Comparison of ENCODE assay signal across 8 cellular contexts in the genomic region with DNA sequence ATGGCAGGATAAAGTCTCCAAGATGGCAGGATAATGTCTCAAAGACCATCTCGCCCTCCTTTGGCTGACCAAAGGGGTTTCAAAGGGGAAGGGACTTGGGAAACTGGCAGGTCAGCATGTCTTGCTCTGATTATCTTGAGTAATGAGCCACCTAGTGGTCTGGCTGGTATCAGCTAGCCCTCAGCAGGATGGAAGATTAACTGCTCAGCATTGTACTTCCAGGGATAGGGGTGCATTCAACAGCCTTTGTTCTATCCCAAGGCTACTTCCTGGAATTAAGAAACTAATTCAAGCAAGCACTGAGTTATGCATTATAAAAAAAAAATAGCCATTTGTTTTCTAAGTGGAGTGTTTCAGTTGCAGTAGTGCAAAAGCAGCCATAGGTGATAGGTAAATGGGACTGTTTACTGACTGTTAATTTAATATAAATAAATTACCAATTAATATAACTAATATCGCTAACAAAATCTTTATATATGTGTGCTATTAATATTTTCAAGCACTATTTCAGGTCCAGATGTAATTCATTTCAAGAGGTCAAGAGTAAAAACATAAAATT.
DNase-seq lines count a peak whose midpoint lies in the region; ATAC-seq and TF ChIP-seq lines count a peak whose summit lies in the region.

No MANE protein-coding gene starts in this region.

- POLR2A ChIA-PET in CD4-positive, alpha-beta T cell (lab: Charles Lee) = no interaction called here

- no peak overlapping the region for H3K27ac ChIP-seq in upper lobe of right lung
- H3K27ac ChIP-seq in CD4-positive, alpha-beta T cell (ENCODE audit: low read depth, low read length) = no peak overlapping the region

- H3K4me1 Mint-ChIP-seq in CD4-positive, alpha-beta T cell (ENCODE audit: low read depth) = no peaks in the 10 kb centered on the region

- no peaks in the 10 kb centered on the region for H3K27me3 Mint-ChIP-seq in CD4-positive, alpha-beta T cell

- H3K4me3 Mint-ChIP-seq in CD4-positive, alpha-beta T cell = no peak overlapping the region

- TF ChIP-seq CTCF in upper lobe of right lung (IDR thresholded peaks at IDR 0.05) = peak; percentile 62
- no peak for TF ChIP-seq CTCF in CD4-positive, alpha-beta T cell (IDR thresholded peaks at IDR 0.05)

- no peaks in the 10 kb centered on the region for H3K36me3 ChIP-seq in upper lobe of right lung

- peak overlapping the region; percentile 42 for H3K4me3 ChIP-seq in upper lobe of right lung

- DNase-seq in left cardiac atrium (no peak), cardiac septum (ENCODE audit: low spot score) (no peak), NCI-H1105 (lab: John Stamatoyannopoulos, UW) (peak; percentile 3), SW480 (ENCODE audit: low spot score) (peak; percentile 53), iPS DF 4.7 (ENCODE audit: extremely low read depth, low spot score) (peak; percentile 51), upper lobe of right lung (no peak)
- no peak for DNase-seq in CD4-positive, alpha-beta T cell

- H3K27ac Mint-ChIP-seq in CD4-positive, alpha-beta T cell = no peak overlapping the region

- peak; percentile 57 to 71 for ATAC-seq in left cardiac atrium
- peak; percentile 85 for ATAC-seq in upper lobe of right lung
- no peak for ATAC-seq in CD4-positive, alpha-beta T cell (ENCODE audit: poor library complexity)
- ATAC-seq in HG02884 (IDR thresholded peaks at IDR 0.05; ENCODE audit: unreplicated experiment) = no peak

- H3K9me3 ChIP-seq in upper lobe of right lung = no peaks in the 10 kb centered on the region
- H3K9me3 ChIP-seq in CD4-positive, alpha-beta T cell (ENCODE audit: control insufficient read depth, low read length) = no peaks in the 10 kb centered on the region

- H3K9me3 Mint-ChIP-seq in CD4-positive, alpha-beta T cell = no peaks in the 10 kb centered on the region

- H3K36me3 Mint-ChIP-seq in CD4-positive, alpha-beta T cell (ENCODE audit: low read depth) = no peaks in the 10 kb centered on the region

- intact Hi-C loops in left cardiac atrium (cut with DNase I) = no loop called here
- intact Hi-C loops in cardiac septum (cut with DNase I) = no loop called here
- intact Hi-C loops in upper lobe of right lung (cut with DNase I) = no loop called here
- intact Hi-C loops in CD4-positive, alpha-beta T cell (cut with DNase I, micrococcal nuclease) = no loop called here

- CTCF ChIA-PET in CD4-positive, alpha-beta T cell (lab: Charles Lee) = no interaction called here

- H3K27me3 ChIP-seq in upper lobe of right lung = no peaks in the 10 kb centered on the region
- H3K27me3 ChIP-seq in CD4-positive, alpha-beta T cell (ENCODE audit: control insufficient read depth, insufficient read depth, low read length) = no peaks in the 10 kb centered on the region

- H3K4me1 ChIP-seq in upper lobe of right lung = no peaks in the 10 kb centered on the region

Comparison
In these comparisons a context has a peak if more than half of its experiments do, and no peak if none do; other contexts are left out.
1. ATAC-seq: peak in left cardiac atrium (2 of 2) and upper lobe of right lung (single experiment); none in CD4-positive, alpha-beta T cell (single experiment) and HG02884 (single experiment).
2. DNase-seq: peak in NCI-H1105 (single experiment), SW480 (single experiment) and iPS DF 4.7 (single experiment); none in left cardiac atrium (single experiment), cardiac septum (single experiment), upper lobe of right lung (single experiment) and CD4-positive, alpha-beta T cell (0 of 10).